ENCODE assay signal across 1 cellular context in the genomic region with DNA sequence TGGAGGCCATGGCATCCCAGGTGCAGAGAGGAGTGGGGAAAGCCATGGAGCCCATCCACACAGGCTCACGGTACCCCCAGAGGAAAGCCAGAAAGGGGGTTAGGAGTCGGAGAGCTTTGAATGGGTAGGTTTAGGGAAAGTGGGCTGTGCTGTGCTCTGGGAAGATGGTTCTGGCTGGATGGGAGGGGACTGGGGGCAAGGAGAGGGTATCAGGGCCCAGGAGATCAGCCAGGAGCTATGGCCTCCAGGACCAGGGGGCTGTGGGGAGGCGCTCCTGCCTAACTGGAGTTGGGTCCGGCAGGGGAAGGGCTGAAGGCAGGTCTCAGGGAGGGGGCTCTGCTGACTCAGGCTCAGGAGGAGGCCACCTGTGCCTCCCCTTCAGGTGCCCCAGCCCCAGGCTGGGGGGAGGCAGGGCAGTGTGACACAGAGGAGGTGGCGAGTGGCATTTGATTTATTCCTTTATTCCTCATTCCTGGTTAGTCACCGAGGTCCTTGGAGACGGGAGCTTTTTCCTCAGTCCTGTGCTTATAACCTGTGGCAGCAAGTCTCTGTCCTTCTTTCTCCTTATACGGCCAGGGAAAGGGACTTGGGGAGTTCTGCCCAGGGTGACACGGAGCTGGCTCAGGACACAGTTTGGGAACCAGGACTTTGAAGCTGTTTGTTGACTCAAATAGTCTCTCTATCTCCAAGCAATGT.
TF ChIP-seq lines count a peak whose summit lies in the region.

No MANE protein-coding gene starts in this region.

TF ChIP-seq in K562, 482 proteins besides CTCF, POLR2A, EP300 and RAD21 (continued from another document):
- TF ChIP-seq, protein P1, sequence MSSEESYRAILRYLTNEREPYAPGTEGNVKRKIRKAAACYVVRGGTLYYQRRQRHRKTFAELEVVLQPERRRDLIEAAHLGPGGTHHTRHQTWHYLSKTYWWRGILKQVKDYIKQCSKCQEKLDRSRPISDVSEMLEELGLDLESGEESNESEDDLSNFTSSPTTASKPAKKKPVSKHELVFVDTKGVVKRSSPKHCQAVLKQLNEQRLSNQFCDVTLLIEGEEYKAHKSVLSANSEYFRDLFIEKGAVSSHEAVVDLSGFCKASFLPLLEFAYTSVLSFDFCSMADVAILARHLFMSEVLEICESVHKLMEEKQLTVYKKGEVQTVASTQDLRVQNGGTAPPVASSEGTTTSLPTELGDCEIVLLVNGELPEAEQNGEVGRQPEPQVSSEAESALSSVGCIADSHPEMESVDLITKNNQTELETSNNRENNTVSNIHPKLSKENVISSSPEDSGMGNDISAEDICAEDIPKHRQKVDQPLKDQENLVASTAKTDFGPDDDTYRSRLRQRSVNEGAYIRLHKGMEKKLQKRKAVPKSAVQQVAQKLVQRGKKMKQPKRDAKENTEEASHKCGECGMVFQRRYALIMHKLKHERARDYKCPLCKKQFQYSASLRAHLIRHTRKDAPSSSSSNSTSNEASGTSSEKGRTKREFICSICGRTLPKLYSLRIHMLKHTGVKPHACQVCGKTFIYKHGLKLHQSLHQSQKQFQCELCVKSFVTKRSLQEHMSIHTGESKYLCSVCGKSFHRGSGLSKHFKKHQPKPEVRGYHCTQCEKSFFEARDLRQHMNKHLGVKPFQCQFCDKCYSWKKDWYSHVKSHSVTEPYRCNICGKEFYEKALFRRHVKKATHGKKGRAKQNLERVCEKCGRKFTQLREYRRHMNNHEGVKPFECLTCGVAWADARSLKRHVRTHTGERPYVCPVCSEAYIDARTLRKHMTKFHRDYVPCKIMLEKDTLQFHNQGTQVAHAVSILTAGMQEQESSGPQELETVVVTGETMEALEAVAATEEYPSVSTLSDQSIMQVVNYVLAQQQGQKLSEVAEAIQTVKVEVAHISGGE (CRISPR knock-in tag; IDR thresholded peaks at IDR 0.05): no peak
